In the genomic region with DNA sequence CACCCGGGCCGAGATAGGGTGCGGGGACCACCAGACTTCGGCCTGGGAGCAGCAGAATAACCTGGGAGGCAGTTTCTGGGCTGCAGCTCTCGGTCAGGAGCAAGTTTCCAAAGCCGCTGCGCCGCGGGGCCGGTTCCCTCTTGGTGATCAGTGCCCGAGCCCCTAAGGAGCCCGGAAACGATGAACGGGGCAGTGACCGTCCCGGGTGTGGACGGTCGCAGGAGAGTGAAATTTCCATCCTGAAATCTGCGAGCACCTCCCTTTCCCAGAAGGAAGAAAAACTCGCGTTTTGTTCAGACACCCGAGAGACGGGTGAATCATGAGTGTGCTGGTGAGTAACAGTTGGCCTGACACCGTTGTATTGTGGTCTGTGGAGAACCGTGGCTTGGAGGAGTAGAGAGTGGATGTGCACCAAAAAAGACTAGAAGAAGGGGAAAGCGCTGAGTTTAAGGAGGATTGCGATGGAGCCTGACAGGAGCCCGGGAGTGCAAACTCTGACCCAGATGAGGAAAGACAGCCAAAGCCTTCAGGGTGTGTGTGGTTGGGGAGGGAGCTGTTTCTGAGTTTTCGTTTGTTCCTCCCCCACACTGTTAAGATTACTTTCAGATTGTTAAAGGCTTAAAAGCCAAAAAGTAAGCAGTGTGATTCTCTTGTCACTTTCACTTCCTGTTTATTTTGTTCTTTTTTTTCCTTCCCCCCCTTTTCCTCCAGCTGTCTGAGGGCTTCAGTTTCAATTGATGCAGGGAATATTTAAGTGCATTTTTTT, we compare ENCODE assay signal across 8 cellular contexts. TPM values are rescaled to one million over a fixed set of nuclear protein-coding genes. Genes with fewer than 3 reads are reported as not detected.
DNase-seq lines count a peak whose midpoint lies in the region; ATAC-seq and TF ChIP-seq lines count a peak whose summit lies in the region.

No MANE protein-coding gene starts in this region.

- H3K79me2 ChIP-seq in hepatocyte = no peaks in the 10 kb centered on the region

- peaks cover 17% of the 10 kb centered on the region for H3K27me3 ChIP-seq in hepatocyte

- peak overlapping the region; percentile 100 for H3K4me2 ChIP-seq in hepatocyte

- H3K9me3 ChIP-seq in hepatocyte (ENCODE audit: low read depth) = no peaks in the 10 kb centered on the region

- H3K36me3 ChIP-seq in hepatocyte (replicated peaks; ENCODE audit: insufficient read depth, low read depth) = no peaks in the 10 kb centered on the region

- WGBS in hepatocyte (ENCODE audit: low lambda C conversion rate, missing lambda C conversion rate) = 1% methylated on average over 29 of the region's 29 CpGs

- H4K20me1 ChIP-seq in hepatocyte (ENCODE audit: insufficient read depth, poor library complexity, severe bottlenecking) = no peaks in the 10 kb centered on the region

- peak overlapping the region; percentile 95 for H2AFZ ChIP-seq in hepatocyte

- H3K4me3 ChIP-seq in hepatocyte = peak overlapping the region; percentile 75

- TF ChIP-seq CTCF in hepatocyte (IDR thresholded peaks at IDR 0.05; ENCODE audit: poor library complexity) = no peak

- H3K27ac ChIP-seq in hepatocyte = peak overlapping the region; percentile 22

- peak; percentile 64 for ATAC-seq in GM21390 (IDR thresholded peaks at IDR 0.05; ENCODE audit: unreplicated experiment)

- no peaks in the 10 kb centered on the region for H3K9me2 ChIP-seq in hepatocyte (replicated peaks; ENCODE audit: insufficient read depth)

- no peaks in the 10 kb centered on the region for H3K4me1 ChIP-seq in hepatocyte (ENCODE audit: insufficient read depth)

- DNase-seq in DMS53 (lab: John Stamatoyannopoulos, UW) = peak; percentile 57
- DNase-seq in HT-29 (ENCODE audit: low spot score) = peak; percentile 32
- DNase-seq in T follicular helper cell (ENCODE audit: low read depth) = peak; percentile 50
- DNase-seq in amniotic epithelial cell (ENCODE audit: low read depth) = peak; percentile 84
- DNase-seq in hepatocyte (ENCODE audit: low spot score) = peak; percentile 49
- peak; percentile 82 for DNase-seq in retina
- DNase-seq in NCI-H187 (lab: John Stamatoyannopoulos, UW) = no peak

RNA-seq across cellular contexts. Expression of gene MCUB, which starts 0.8 kb away (rescaled TPM):
- total RNA-seq in HT-29 (2014; rRNA removed; shearing (Covaris generic)) = 2.2 and 4.2 TPM in 2 replicates
- 6.2 and 6.9 TPM in 2 replicates for total RNA-seq in hepatocyte
- polyA plus RNA-seq in hepatocyte = 9.2 and 9.9 TPM in 2 replicates

Comparison
In these comparisons a context has a peak if more than half of its experiments do, and no peak if none do; other contexts are left out.
1. DNase-seq: peak in DMS53 (single experiment), HT-29 (single experiment), T follicular helper cell (single experiment), amniotic epithelial cell (single experiment), hepatocyte (single experiment) and retina (single experiment); none in NCI-H187 (0 of 2).